In genomic region chr1:30397576-30397975, GRCh38 we compare ENCODE assay signal across 15 cellular contexts.
DNase-seq lines count a peak whose midpoint lies in the region; ATAC-seq and TF ChIP-seq lines count a peak whose summit lies in the region.
"Had no signal": no experiment of that assay in that cellular context is flagged by ENCODE, and none has a peak within 500 bp of the region (broad histone marks: within the 10 kb centered on the region; RNA-seq: fewer than 3 reads in every experiment).

No MANE protein-coding gene starts in this region.

- H3K27ac Mint-ChIP-seq in glutamatergic neuron (ENCODE audit: unreplicated experiment), result no peak overlapping the region
- H3K27ac Mint-ChIP-seq: CD4-positive, CD25-positive, alpha-beta regulatory T cell had no signal

- H3K9ac ChIP-seq in colonic mucosa (ENCODE audit: low read depth in 2 of 2, low read length in 2 of 2), result no peak overlapping the region
- H3K9ac ChIP-seq: BLaER1 had no signal

- no peak overlapping the region for H3K27ac ChIP-seq in left ventricle myocardium inferior (replicated peaks)
- H3K27ac ChIP-seq in upper lobe of right lung, result no peak overlapping the region
- H3K27ac ChIP-seq in colonic mucosa, result no peak overlapping the region
- H3K27ac ChIP-seq in brain microvascular endothelial cell, result no peak overlapping the region
- H3K27ac ChIP-seq: BLaER1 had no signal

- H3K9me3 ChIP-seq in left ventricle myocardium inferior (replicated peaks), result no peaks in the 10 kb centered on the region
- H3K9me3 ChIP-seq in upper lobe of right lung, result no peaks in the 10 kb centered on the region
- H3K9me3 ChIP-seq in colonic mucosa, result no peaks in the 10 kb centered on the region
- H3K9me3 ChIP-seq: HAP-1 had no signal

- TF ChIP-seq CTCF in left ventricle myocardium inferior (IDR thresholded peaks at IDR 0.05; ENCODE audit: borderline replicate concordance), result no peak
- no peak for TF ChIP-seq CTCF in glutamatergic neuron (IDR thresholded peaks at IDR 0.05; ENCODE audit: partially characterized antibody, unreplicated experiment)
- no peak for TF ChIP-seq CTCF in upper lobe of right lung (IDR thresholded peaks at IDR 0.05)
- no peak for TF ChIP-seq CTCF in colonic mucosa (IDR thresholded peaks at IDR 0.05)
- no peak for TF ChIP-seq CTCF in brain microvascular endothelial cell (IDR thresholded peaks at IDR 0.05; ENCODE audit: low read depth, low read length, missing control alignments)

- H3K4me1 Mint-ChIP-seq in glutamatergic neuron (ENCODE audit: low read depth, unreplicated experiment), result no peaks in the 10 kb centered on the region
- H3K4me1 Mint-ChIP-seq: CD4-positive, CD25-positive, alpha-beta regulatory T cell had no signal

- H3K27me3 Mint-ChIP-seq in glutamatergic neuron (ENCODE audit: unreplicated experiment), result peaks cover under 1% of the 10 kb centered on the region

- H3K36me3 Mint-ChIP-seq in glutamatergic neuron (ENCODE audit: unreplicated experiment), result no peaks in the 10 kb centered on the region
- H3K36me3 Mint-ChIP-seq: CD4-positive, CD25-positive, alpha-beta regulatory T cell had no signal

- H3K4me3 Mint-ChIP-seq in glutamatergic neuron (ENCODE audit: unreplicated experiment), result no peak overlapping the region
- H3K4me3 Mint-ChIP-seq: CD4-positive, CD25-positive, alpha-beta regulatory T cell had no signal

- intact Hi-C loops in left cardiac atrium (cut with DNase I), result no loop called here
- intact Hi-C loops in left ventricle myocardium inferior (cut with micrococcal nuclease), result no loop called here
- intact Hi-C loops in posterior vena cava (cut with DNase I), result no loop called here
- intact Hi-C loops in upper lobe of right lung (cut with DNase I), result no loop called here
- intact Hi-C loops in colonic mucosa (cut with DNase I), result no loop called here

- H3K9me3 Mint-ChIP-seq in glutamatergic neuron (ENCODE audit: unreplicated experiment), result no peaks in the 10 kb centered on the region

- H3K4me1 ChIP-seq in left ventricle myocardium inferior (no peaks in the 10 kb centered on the region), upper lobe of right lung (no peaks in the 10 kb centered on the region), colonic mucosa (no peaks in the 10 kb centered on the region)
- H3K4me1 ChIP-seq: HAP-1 had no signal

- H3K36me3 ChIP-seq in left ventricle myocardium inferior (no peaks in the 10 kb centered on the region), upper lobe of right lung (no peaks in the 10 kb centered on the region), colonic mucosa (no peaks in the 10 kb centered on the region), brain microvascular endothelial cell (replicated peaks) (no peaks in the 10 kb centered on the region)
- H3K36me3 ChIP-seq: BLaER1, HAP-1 had no signal

- H3K4me3 ChIP-seq in left ventricle myocardium inferior, result no peak overlapping the region
- no peak overlapping the region for H3K4me3 ChIP-seq in upper lobe of right lung
- H3K4me3 ChIP-seq in colonic mucosa, result no peak overlapping the region
- H3K4me3 ChIP-seq in brain microvascular endothelial cell (ENCODE audit: low read depth, low read length), result no peak overlapping the region
- H3K4me3 ChIP-seq: BLaER1, HAP-1 had no signal

- in situ Hi-C loops in brain microvascular endothelial cell (cut with HindIII; ENCODE audit: low pct_ligation_motif_present, low sequenced_read_pairs), result no loop called here

- ATAC-seq in left cardiac atrium (no peak), upper lobe of right lung (no peak)

- DNase-seq in left cardiac atrium, result peak; percentile 6
- DNase-seq in left ventricle myocardium inferior, result no peak
- DNase-seq in glutamatergic neuron, result peak; percentile 5
- DNase-seq in posterior vena cava (ENCODE audit: low spot score), result peak; percentile 52
- peak; percentile 17 for DNase-seq in upper lobe of right lung
- no peak for DNase-seq in Kasumi-1 (lab: John Stamatoyannopoulos, UW)
- DNase-seq in colonic mucosa, result no peak
- no peak for DNase-seq in brain microvascular endothelial cell
- DNase-seq: 8988T; AML-193; CD4-positive, CD25-positive, alpha-beta regulatory T cell; DMS53; GF-D8 had no signal

- H3K27me3 ChIP-seq in left ventricle myocardium inferior (ENCODE audit: low read depth), result peaks cover 7% of the 10 kb centered on the region
- peaks cover 4% of the 10 kb centered on the region for H3K27me3 ChIP-seq in upper lobe of right lung
- H3K27me3 ChIP-seq in colonic mucosa, result no peaks in the 10 kb centered on the region
- no peaks in the 10 kb centered on the region for H3K27me3 ChIP-seq in brain microvascular endothelial cell (replicated peaks)
- H3K27me3 ChIP-seq: BLaER1 had no signal

Comparison
In these comparisons a context has a peak if more than half of its experiments do, and no peak if none do; other contexts are left out.
1. DNase-seq: peak in left cardiac atrium (single experiment), glutamatergic neuron (single experiment), posterior vena cava (single experiment) and upper lobe of right lung (single experiment); none in left ventricle myocardium inferior (single experiment), Kasumi-1 (0 of 2), colonic mucosa (single experiment) and brain microvascular endothelial cell (single experiment).